Comparison of ENCODE assay signal across 19 cellular contexts in genomic region chr1:231705860-231706553, GRCh38.
"Had no signal": no experiment of that assay in that cellular context is flagged by ENCODE, and none has a peak within 500 bp of the region (broad histone marks: within the 10 kb centered on the region; RNA-seq: fewer than 3 reads in every experiment).

No MANE protein-coding gene starts in this region.

- H3K4me3 Mint-ChIP-seq: activated CD4-positive, alpha-beta memory T cell treated with anti-CD3 and anti-CD28 coated beads for 36 hours; activated CD8-positive, alpha-beta memory T cell treated with anti-CD3 and anti-CD28 coated beads, Interleukin-2, amount 10 ng/mL, durations not matched to agents 7 days and 5 days; activated T-cell treated with anti-CD3 and anti-CD28 coated beads, Interleukin-2, amount 50 U/mL, for 24 hours; central memory CD8-positive, alpha-beta T cell; stimulated activated memory B cell treated with anti-CD40 and anti-IgM and Interleukin-4, amounts not matched to agents 10 μg/mL and 1 μg/mL and 100 μg/mL, for 72 hours had no signal

- H3K9me3 ChIP-seq: adrenal gland, esophagus muscularis mucosa, psoas muscle, tibial artery had no signal

- H3K36me3 ChIP-seq: adrenal gland, esophagus muscularis mucosa, tibial artery, WERI-Rb-1 had no signal

- ATAC-seq: activated CD8-positive, alpha-beta memory T cell treated with anti-CD3 and anti-CD28 coated beads, Interleukin-2, amount 10 ng/mL, durations not matched to agents 7 days and 5 days; psoas muscle; stimulated activated memory B cell treated with anti-CD40 and anti-IgM and Interleukin-4, amounts not matched to agents 10 μg/mL and 1 μg/mL and 100 μg/mL, for 72 hours had no signal

- H3K4me1 ChIP-seq: psoas muscle had no signal

- DNase-seq: activated CD4-positive, alpha-beta memory T cell treated with anti-CD3 and anti-CD28 coated beads for 36 hours; activated CD8-positive, alpha-beta memory T cell treated with anti-CD3 and anti-CD28 coated beads, Interleukin-2, amount 10 ng/mL, durations not matched to agents 7 days and 5 days; activated effector memory CD4-positive, alpha-beta T cell treated with Interleukin-2 at 50 U/mL for 16 hours; activated naive CD4-positive, alpha-beta T cell treated with anti-CD3 and anti-CD28 coated beads, Interleukin-2, amount 50 U/mL, for 16 hours; activated T-cell treated with anti-CD3 and anti-CD28 coated beads, Interleukin-2, amount 50 U/mL, for 24 hours; cortex of kidney; effector CD4-positive, alpha-beta T cell; foreskin fibroblast; hippocampal formation; kidney; mesendoderm; psoas muscle; stimulated activated CD4-positive, alpha-beta T cell treated with anti-CD3 and anti-CD28 coated beads, Interleukin-12 subunit alpha, Interleukin-12 subunit beta, amount 100 ng/mL, for 4 hours; tibial artery; WERI-Rb-1 had no signal

- H3K36me3 Mint-ChIP-seq: activated CD8-positive, alpha-beta memory T cell treated with anti-CD3 and anti-CD28 coated beads, Interleukin-2, amount 10 ng/mL, durations not matched to agents 7 days and 5 days had no signal

- H3K9me3 Mint-ChIP-seq: activated CD4-positive, alpha-beta memory T cell treated with anti-CD3 and anti-CD28 coated beads for 36 hours; activated T-cell treated with anti-CD3 and anti-CD28 coated beads, Interleukin-2, amount 50 U/mL, for 24 hours; central memory CD8-positive, alpha-beta T cell had no signal

- H3K27me3 Mint-ChIP-seq: activated CD4-positive, alpha-beta memory T cell treated with anti-CD3 and anti-CD28 coated beads for 36 hours; activated CD8-positive, alpha-beta memory T cell treated with anti-CD3 and anti-CD28 coated beads, Interleukin-2, amount 10 ng/mL, durations not matched to agents 7 days and 5 days; activated T-cell treated with anti-CD3 and anti-CD28 coated beads, Interleukin-2, amount 50 U/mL, for 24 hours had no signal

- H3K4me3 ChIP-seq: adrenal gland, esophagus muscularis mucosa, psoas muscle, tibial artery had no signal

- H3K4me1 Mint-ChIP-seq: central memory CD8-positive, alpha-beta T cell; stimulated activated memory B cell treated with anti-CD40 and anti-IgM and Interleukin-4, amounts not matched to agents 10 μg/mL and 1 μg/mL and 100 μg/mL, for 72 hours had no signal

- H3K27ac Mint-ChIP-seq: activated CD4-positive, alpha-beta memory T cell treated with anti-CD3 and anti-CD28 coated beads for 36 hours; activated CD8-positive, alpha-beta memory T cell treated with anti-CD3 and anti-CD28 coated beads, Interleukin-2, amount 10 ng/mL, durations not matched to agents 7 days and 5 days; activated T-cell treated with anti-CD3 and anti-CD28 coated beads, Interleukin-2, amount 50 U/mL, for 24 hours; stimulated activated memory B cell treated with anti-CD40 and anti-IgM and Interleukin-4, amounts not matched to agents 10 μg/mL and 1 μg/mL and 100 μg/mL, for 72 hours had no signal

- H3K27ac ChIP-seq: adrenal gland, esophagus muscularis mucosa, psoas muscle, tibial artery, WERI-Rb-1 had no signal
